ENCODE assay signal across 1 cellular context in the genomic region with DNA sequence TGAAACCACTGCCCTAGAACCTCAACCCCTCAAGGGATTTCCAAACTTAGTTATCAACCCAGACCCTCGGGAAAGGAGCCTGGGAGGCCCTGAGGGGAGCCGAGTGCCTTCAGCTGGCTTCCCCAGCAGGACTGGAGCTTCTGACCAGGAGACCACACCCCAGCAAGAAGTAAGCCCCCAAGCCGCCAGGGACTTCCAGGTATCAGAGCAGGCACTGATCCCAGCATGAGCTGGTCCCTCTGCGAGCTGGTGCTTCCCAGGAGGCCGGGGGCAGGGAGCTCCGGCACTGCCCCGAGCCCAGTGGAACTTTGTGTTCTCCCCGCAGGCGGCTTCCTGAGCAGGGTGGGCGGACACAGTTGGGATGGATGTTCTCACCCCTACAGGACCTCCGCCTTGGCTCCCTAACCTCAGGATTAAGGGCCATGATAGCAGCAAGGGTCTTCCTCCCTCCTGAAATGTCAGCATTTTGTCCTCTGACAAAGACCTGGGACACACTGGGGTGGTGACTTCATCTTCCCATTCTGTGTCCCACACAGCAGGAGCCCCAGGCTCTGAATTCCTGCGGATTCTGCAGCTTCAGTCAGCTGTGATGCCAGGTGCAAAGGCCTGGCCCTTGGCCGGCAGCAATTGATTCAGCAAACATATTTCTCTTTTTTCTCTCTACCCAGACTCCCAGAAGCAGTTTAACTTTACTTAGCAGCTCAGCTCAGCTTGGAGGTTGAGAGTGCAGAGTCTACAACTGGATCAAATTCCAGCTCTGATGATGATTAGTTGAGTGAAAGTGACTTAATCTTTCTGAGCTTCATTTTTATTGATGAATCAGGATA.
A peak's percentile ranks its signal among the peaks of the same experiment; 100 is the strongest.
TF ChIP-seq lines count a peak whose summit lies in the region.

No MANE protein-coding gene starts in this region.

TF ChIP-seq in H1, 55 proteins besides CTCF, POLR2A, EP300 and RAD21:
- TF ChIP-seq TAF1 (IDR thresholded peaks at IDR 0.05; ENCODE audit: low read depth, low read length) = no peak
- TF ChIP-seq CEBPB (IDR thresholded peaks at IDR 0.05; ENCODE audit: low read depth, low read length) = no peak
- TF ChIP-seq SAP30 (IDR thresholded peaks at IDR 0.05; ENCODE audit: insufficient read depth, insufficient replicate concordance, low read length) = no peak
- TF ChIP-seq TCF12 (IDR thresholded peaks at IDR 0.05; ENCODE audit: low read depth, low read length) = peak; percentile 93
- TF ChIP-seq SIRT6 (IDR thresholded peaks at IDR 0.05; ENCODE audit: low read length) = no peak
- TF ChIP-seq, protein P1, sequence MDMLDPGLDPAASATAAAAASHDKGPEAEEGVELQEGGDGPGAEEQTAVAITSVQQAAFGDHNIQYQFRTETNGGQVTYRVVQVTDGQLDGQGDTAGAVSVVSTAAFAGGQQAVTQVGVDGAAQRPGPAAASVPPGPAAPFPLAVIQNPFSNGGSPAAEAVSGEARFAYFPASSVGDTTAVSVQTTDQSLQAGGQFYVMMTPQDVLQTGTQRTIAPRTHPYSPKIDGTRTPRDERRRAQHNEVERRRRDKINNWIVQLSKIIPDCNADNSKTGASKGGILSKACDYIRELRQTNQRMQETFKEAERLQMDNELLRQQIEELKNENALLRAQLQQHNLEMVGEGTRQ (IDR thresholded peaks at IDR 0.05; ENCODE audit: low read length) = no peak
- peak; percentile 40; the same call in 1 of the 2 replicates for TF ChIP-seq JUND (IDR thresholded peaks at IDR 0.05; ENCODE audit: low read length)
- no peak for TF ChIP-seq EZH2 (IDR thresholded peaks at IDR 0.05; ENCODE audit: low read depth, low read length, severe bottlenecking)
- no peak for TF ChIP-seq POU5F1 (IDR thresholded peaks at IDR 0.05; ENCODE audit: low read depth, low read length)
- peak; percentile 79 for TF ChIP-seq TEAD4 (IDR thresholded peaks at IDR 0.05; ENCODE audit: low read depth, low read length)
- TF ChIP-seq, protein P2, sequence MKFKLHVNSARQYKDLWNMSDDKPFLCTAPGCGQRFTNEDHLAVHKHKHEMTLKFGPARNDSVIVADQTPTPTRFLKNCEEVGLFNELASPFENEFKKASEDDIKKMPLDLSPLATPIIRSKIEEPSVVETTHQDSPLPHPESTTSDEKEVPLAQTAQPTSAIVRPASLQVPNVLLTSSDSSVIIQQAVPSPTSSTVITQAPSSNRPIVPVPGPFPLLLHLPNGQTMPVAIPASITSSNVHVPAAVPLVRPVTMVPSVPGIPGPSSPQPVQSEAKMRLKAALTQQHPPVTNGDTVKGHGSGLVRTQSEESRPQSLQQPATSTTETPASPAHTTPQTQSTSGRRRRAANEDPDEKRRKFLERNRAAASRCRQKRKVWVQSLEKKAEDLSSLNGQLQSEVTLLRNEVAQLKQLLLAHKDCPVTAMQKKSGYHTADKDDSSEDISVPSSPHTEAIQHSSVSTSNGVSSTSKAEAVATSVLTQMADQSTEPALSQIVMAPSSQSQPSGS (IDR thresholded peaks at IDR 0.05; ENCODE audit: low read length) = no peak; the same call in 1 of the 2 replicates
- 0 out of 4 replicates have a peak, but pooled peaks of 1 of the 2 experiments have one; percentile 26 for TF ChIP-seq SIN3A (conservative IDR thresholded peaks at IDR 0.05 in 1 of 2, IDR thresholded peaks at IDR 0.05 in 1 of 2; ENCODE audit: low read depth in 1 of 2, low read length in 2 of 2)
